Comparison of ENCODE assay signal across 8 cellular contexts in genomic region chr22:42269407-42270177, GRCh38. TPM values are rescaled to one million over a fixed set of nuclear protein-coding genes. Genes with fewer than 3 reads are reported as not detected.
A peak's percentile ranks its signal among the peaks of the same experiment; 100 is the strongest.
DNase-seq lines count a peak whose midpoint lies in the region; ATAC-seq and TF ChIP-seq lines count a peak whose summit lies in the region.

No MANE protein-coding gene starts in this region.

- peaks cover 44% of the 10 kb centered on the region for H3K4me1 Mint-ChIP-seq in activated CD4-positive, alpha-beta memory T cell treated with anti-CD3 and anti-CD28 coated beads for 36 hours (ENCODE audit: low read depth)
- peaks cover 34 to 38% of the 10 kb centered on the region in 2 donors for H3K4me1 Mint-ChIP-seq in effector memory CD8-positive, alpha-beta T cell (ENCODE audit: low read depth in 2 of 2)

- intact Hi-C loops in activated CD4-positive, alpha-beta memory T cell treated with anti-CD3 and anti-CD28 coated beads for 36 hours (cut with micrococcal nuclease): loop anchor here (1.0 to 5.0 kb wide), 3 partner anchors 53 to 178 kb away; no protein-coding TSS in a partner anchor
- intact Hi-C loops in mucosa of descending colon (cut with DNase I, micrococcal nuclease): no loop called here

- no peaks in the 10 kb centered on the region for H3K9me3 Mint-ChIP-seq in activated CD4-positive, alpha-beta memory T cell treated with anti-CD3 and anti-CD28 coated beads for 36 hours
- H3K9me3 Mint-ChIP-seq in effector memory CD8-positive, alpha-beta T cell: no peaks in the 10 kb centered on the region

- no peaks in the 10 kb centered on the region for H3K9me3 ChIP-seq in mucosa of descending colon

- peaks cover 23% of the 10 kb centered on the region for H3K4me1 ChIP-seq in mucosa of descending colon (ENCODE audit: low read depth)

- H3K36me3 ChIP-seq in mucosa of descending colon (ENCODE audit: low read depth): no peaks in the 10 kb centered on the region

- CTCF ChIA-PET in activated CD4-positive, alpha-beta memory T cell treated with anti-CD3 and anti-CD28 coated beads for 36 hours (lab: Charles Lee): interaction anchor here (1.1 kb wide), 2 partner anchors 83 to 92 kb away, joined by 3 read pairs; no protein-coding TSS in a partner anchor

- H3K27ac Mint-ChIP-seq in activated CD4-positive, alpha-beta memory T cell treated with anti-CD3 and anti-CD28 coated beads for 36 hours: peak overlapping the region; percentile 72
- peak overlapping the region; percentile 90 to 95 for H3K27ac Mint-ChIP-seq in effector memory CD8-positive, alpha-beta T cell

- ATAC-seq in HG02884 (IDR thresholded peaks at IDR 0.05; ENCODE audit: unreplicated experiment) (peak; percentile 51), mucosa of descending colon (peak; percentile 86)
- ATAC-seq in effector memory CD8-positive, alpha-beta T cell (replicated peaks): peak; percentile 67

- peaks cover 7% of the 10 kb centered on the region for H3K36me3 Mint-ChIP-seq in activated CD4-positive, alpha-beta memory T cell treated with anti-CD3 and anti-CD28 coated beads for 36 hours
- H3K36me3 Mint-ChIP-seq in effector memory CD8-positive, alpha-beta T cell (ENCODE audit: insufficient read depth): peaks cover 9% of the 10 kb centered on the region

- POLR2A ChIA-PET in activated CD4-positive, alpha-beta memory T cell treated with anti-CD3 and anti-CD28 coated beads for 36 hours (lab: Charles Lee): interaction anchor here (0.9 to 1.3 kb wide), 2 partner anchors 53 to 99 kb away, joined by 3 read pairs; no protein-coding TSS in a partner anchor

- peak overlapping the region; percentile 98 for H3K4me3 ChIP-seq in mucosa of descending colon

- peak overlapping the region; percentile 84 for H3K4me3 Mint-ChIP-seq in activated CD4-positive, alpha-beta memory T cell treated with anti-CD3 and anti-CD28 coated beads for 36 hours
- H3K4me3 Mint-ChIP-seq in effector memory CD8-positive, alpha-beta T cell: peak overlapping the region; percentile 88 to 89

- no peaks in the 10 kb centered on the region for H3K27me3 Mint-ChIP-seq in activated CD4-positive, alpha-beta memory T cell treated with anti-CD3 and anti-CD28 coated beads for 36 hours
- no peaks in the 10 kb centered on the region for H3K27me3 Mint-ChIP-seq in effector memory CD8-positive, alpha-beta T cell

- TF ChIP-seq CTCF in mucosa of descending colon (IDR thresholded peaks at IDR 0.05): no peak

- DNase-seq in NCI-H82 (lab: John Stamatoyannopoulos, UW) (peak; percentile 59), NCI-H82 treated with DMSO at 0.1 percent for 48 hours (lab: John Stamatoyannopoulos, UW; ENCODE audit: unreplicated experiment) (no peak), NCI-H2196 treated with DMSO at 0.1 percent for 48 hours (lab: John Stamatoyannopoulos, UW; ENCODE audit: unreplicated experiment) (peak; percentile 30), mucosa of descending colon (peak; percentile 82 to 91 (median 88))
- peak; percentile 84 for DNase-seq in activated CD4-positive, alpha-beta memory T cell treated with anti-CD3 and anti-CD28 coated beads for 36 hours
- peak; percentile 54 to 58 (median 57) for DNase-seq in effector memory CD8-positive, alpha-beta T cell
- DNase-seq in stimulated activated CD8-positive, alpha-beta memory T cell treated with anti-CD3 and anti-CD28 coated beads, Interleukin-7, amount 100 ng/mL, for 1 hour (ENCODE audit: low read depth in 2 of 2): peak; percentile 28 to 35

RNA-seq across cellular contexts. Expression of gene TCF20, which starts 0.9 kb away (rescaled TPM):
- total RNA-seq in activated CD4-positive, alpha-beta memory T cell treated with anti-CD3 and anti-CD28 coated beads for 36 hours: 10 to 100 TPM; 69.6 to 71.6 TPM
- 10 to 100 TPM; 50.6 to 62.8 (median 58.2) TPM for total RNA-seq in mucosa of descending colon
